12 cellular contexts compared by ENCODE assay signal in genomic region chr12:45357547-45358417, GRCh38.
DNase-seq lines count a peak whose midpoint lies in the region; ATAC-seq and TF ChIP-seq lines count a peak whose summit lies in the region.
"Had no signal": no experiment of that assay in that cellular context is flagged by ENCODE, and none has a peak within 500 bp of the region (broad histone marks: within the 10 kb centered on the region; RNA-seq: fewer than 3 reads in every experiment).

No MANE protein-coding gene starts in this region.

- H3K4me3 ChIP-seq in adrenal gland = no peak overlapping the region
- H3K4me3 ChIP-seq in transverse colon = no peak overlapping the region
- H3K4me3 ChIP-seq in PC-9 = no peak overlapping the region

- H3K27me3 Mint-ChIP-seq in nephron (ENCODE audit: low read depth) = no peaks in the 10 kb centered on the region

- H3K9me3 ChIP-seq in adrenal gland (replicated peaks in 1 of 3) (peaks cover 0 to 7% (median 0%) of the 10 kb centered on the region in 3 donors), transverse colon (peaks cover 5 to 8% of the 10 kb centered on the region in 2 donors), PC-9 (ENCODE audit: insufficient read depth, low read depth) (peaks cover 10% of the 10 kb centered on the region; the same call in 1 of the 2 replicates)

- peaks cover 13% of the 10 kb centered on the region for H3K9me3 Mint-ChIP-seq in nephron

- no peaks in the 10 kb centered on the region for H3K79me2 ChIP-seq in PC-9 (ENCODE audit: low read depth)

- TF ChIP-seq CTCF in adrenal gland (IDR thresholded peaks at IDR 0.05) = no peak
- TF ChIP-seq CTCF in nephron (IDR thresholded peaks at IDR 0.05; ENCODE audit: unreplicated experiment in 3 of 3) = no peak
- TF ChIP-seq CTCF in transverse colon (IDR thresholded peaks at IDR 0.05) = no peak
- no peak for TF ChIP-seq CTCF in PC-9 (conservative IDR thresholded peaks at IDR 0.05)

- in situ Hi-C loops in transverse colon (cut with MboI; ENCODE audit: low pct_ligation_motif_present in 1 of 4, low pct_unique_long_range_greater_than_20kb in 1 of 4, low sequenced_read_pairs in 3 of 4) = no loop called here

- intact Hi-C loops in adrenal gland (cut with DNase I) (no loop called here), Right ventricle myocardium superior (cut with DNase I) (loop anchor here (10.0 kb wide), 1 partner anchor 143 kb away; the partner anchor contains the start of gene ANO6), transverse colon (cut with DNase I; ENCODE audit: low total_unique reads) (no loop called here), PC-9 (cut with micrococcal nuclease; ENCODE audit: unreplicated experiment) (loop anchor here (10.0 kb wide), 1 partner anchor 63 kb away; no protein-coding TSS in a partner anchor)

- H3K36me3 ChIP-seq in adrenal gland (replicated peaks in 1 of 2) = peaks cover 0 to 4% of the 10 kb centered on the region in 2 donors
- H3K36me3 ChIP-seq in transverse colon = no peaks in the 10 kb centered on the region
- H3K36me3 ChIP-seq in PC-9 (ENCODE audit: low read depth) = peaks cover 33% of the 10 kb centered on the region

- H3K27me3 ChIP-seq in adrenal gland (no peaks in the 10 kb centered on the region), transverse colon (no peaks in the 10 kb centered on the region), PC-9 (ENCODE audit: insufficient read depth, low read depth) (no peaks in the 10 kb centered on the region)

- peak overlapping the region in 2 of 3 experiments; percentile 39 to 49 for H3K4me3 Mint-ChIP-seq in nephron
- H3K4me3 Mint-ChIP-seq: CD8-positive, alpha-beta T cell; HFFc6; neural crest cell had no signal

- peaks cover 46% of the 10 kb centered on the region for H3K4me1 Mint-ChIP-seq in nephron

- DNase-seq in adrenal gland (peak; percentile 44 to 87 (median 72)), Right ventricle myocardium superior (no peak), transverse colon (no peak), PC-9 (no peak), NCI-H187 treated with DMSO at 0.1 percent for 48 hours (lab: John Stamatoyannopoulos, UW) (no peak)
- DNase-seq: activated naive CD4-positive, alpha-beta T cell; CD8-positive, alpha-beta T cell; HFFc6; NCI-H2081 treated with DMSO at 0.1 percent for 48 hours had no signal

- peak; percentile 89 for ATAC-seq in Right ventricle myocardium superior (ENCODE audit: poor library complexity)
- no peak for ATAC-seq in GM21526 (IDR thresholded peaks at IDR 0.05; ENCODE audit: low FRiP score, unreplicated experiment)
- ATAC-seq: CD8-positive, alpha-beta T cell had no signal

- 33 to 42% (median 37%) methylated on average over 4 of the region's 4 CpGs for WGBS in adrenal gland, 4 donors
- 86 to 87% methylated on average over 1 to 4 of the region's 4 CpGs for WGBS in transverse colon (ENCODE audit: low coverage in 1 of 2), 2 donors

- H3K27ac ChIP-seq in adrenal gland = peak overlapping the region in 4 of 5 donors; percentile 27 to 51 (median 41)
- peak overlapping the region in 3 of 4 donors; percentile 20 to 41 (median 36) for H3K27ac ChIP-seq in transverse colon
- no peak overlapping the region for H3K27ac ChIP-seq in PC-9

- POLR2A ChIA-PET in PC-9 (lab: Charles Lee; ENCODE audit: unreplicated experiment) = no interaction called here

- no peaks in the 10 kb centered on the region for H4K20me1 ChIP-seq in PC-9 (ENCODE audit: insufficient read depth)

- no TSS peak for BruUV-seq in PC-9 (replicated peaks; lab: Mats Ljungman, UMichigan)

- H3F3A ChIP-seq in PC-9 (ENCODE audit: insufficient read depth, low read depth) = no peaks in the 10 kb centered on the region; the same call in 1 of the 2 replicates

- no peaks in the 10 kb centered on the region for H3K9me2 ChIP-seq in PC-9 (ENCODE audit: insufficient read depth)

- H3K36me3 Mint-ChIP-seq in nephron (ENCODE audit: low read depth) = peaks cover 50% of the 10 kb centered on the region

- no peak for TF ChIP-seq EP300 in transverse colon (IDR thresholded peaks at IDR 0.05; ENCODE audit: low read depth)

- H3K4me2 ChIP-seq in PC-9 = no peak overlapping the region

- no peak overlapping the region for H2AFZ ChIP-seq in PC-9

- peak overlapping the region; percentile 73 to 98 (median 88) for H3K27ac Mint-ChIP-seq in nephron
- H3K27ac Mint-ChIP-seq: CD8-positive, alpha-beta T cell; HFFc6 had no signal

- TF ChIP-seq POLR2A in adrenal gland (IDR thresholded peaks at IDR 0.05) (no peak), transverse colon (IDR thresholded peaks at IDR 0.05) (no peak)

- H3K4me1 ChIP-seq in adrenal gland (replicated peaks in 1 of 2) (peaks cover 6 to 31% of the 10 kb centered on the region in 2 donors), transverse colon (peaks cover 0 to 6% (median 0%) of the 10 kb centered on the region in 4 donors), PC-9 (replicated peaks; ENCODE audit: insufficient read depth) (no peaks in the 10 kb centered on the region; the same call in 1 of the 2 replicates)

- CTCF ChIA-PET in PC-9 (lab: Charles Lee) = no interaction called here

Comparison
In these comparisons a context has a peak if more than half of its experiments do, and no peak if none do; other contexts are left out.
1. DNase-seq: peak in adrenal gland (7 of 7); none in Right ventricle myocardium superior (single experiment), transverse colon (single experiment), PC-9 (0 of 2) and NCI-H187 treated with DMSO at 0.1 percent for 48 hours (single experiment).
2. intact Hi-C loops: an anchor here in Right ventricle myocardium superior (10.0 kb wide) and PC-9 (10.0 kb wide); none called in adrenal gland and transverse colon.